8 cellular contexts compared by ENCODE assay signal in the genomic region with DNA sequence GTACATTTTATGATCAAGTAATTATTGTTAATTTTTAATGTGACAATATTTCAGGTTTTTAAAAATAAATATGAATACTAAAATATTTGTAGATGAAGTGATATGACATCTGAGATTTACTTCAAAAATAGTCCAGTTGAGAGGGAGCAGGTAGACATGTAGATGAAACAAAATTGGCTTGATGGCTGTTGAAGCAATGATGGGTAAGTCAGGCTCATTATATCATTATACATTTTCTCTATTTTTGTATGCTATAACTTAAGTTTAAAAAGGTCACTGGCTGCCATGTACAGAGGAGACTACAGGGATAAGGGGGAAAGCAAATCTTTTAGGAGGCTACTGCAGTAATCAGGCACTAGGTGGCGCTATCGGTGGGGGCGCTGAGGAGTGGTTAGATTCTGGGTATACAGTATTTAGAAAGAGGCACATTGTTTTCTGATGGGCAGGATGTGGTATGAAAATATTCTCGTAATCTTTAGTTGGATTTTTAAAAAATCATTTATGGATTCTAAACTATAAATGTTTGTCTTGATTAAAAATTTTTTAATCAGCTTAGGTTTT.
DNase-seq lines count a peak whose midpoint lies in the region; ATAC-seq and TF ChIP-seq lines count a peak whose summit lies in the region.

No MANE protein-coding gene starts in this region.

- no peak overlapping the region for H3K4me2 ChIP-seq in OCI-LY1 (ENCODE audit: low read length)

- no peak overlapping the region for H2AFZ ChIP-seq in OCI-LY1 (ENCODE audit: low read length)

- peaks cover 11% of the 10 kb centered on the region for H3K27me3 Mint-ChIP-seq in activated T-cell treated with anti-CD3 and anti-CD28 coated beads, Interleukin-2, amount 50 U/mL, for 24 hours

- no peaks in the 10 kb centered on the region for H3K9me3 Mint-ChIP-seq in activated T-cell treated with anti-CD3 and anti-CD28 coated beads, Interleukin-2, amount 50 U/mL, for 24 hours

- H3K36me3 Mint-ChIP-seq in activated T-cell treated with anti-CD3 and anti-CD28 coated beads, Interleukin-2, amount 50 U/mL, for 24 hours (ENCODE audit: low read depth) = no peaks in the 10 kb centered on the region

- no peaks in the 10 kb centered on the region for H3K9me2 ChIP-seq in OCI-LY1 (ENCODE audit: low read depth, low read length)

- H3F3A ChIP-seq in OCI-LY1 (ENCODE audit: insufficient read depth, low read length) = no peaks in the 10 kb centered on the region

- H3K27ac ChIP-seq in OCI-LY1 (ENCODE audit: low read depth, low read length, poor library complexity, severe bottlenecking) = no peak overlapping the region
- no peak overlapping the region for H3K27ac ChIP-seq in coronary artery

- no peak overlapping the region for H3K27ac Mint-ChIP-seq in activated T-cell treated with anti-CD3 and anti-CD28 coated beads, Interleukin-2, amount 50 U/mL, for 24 hours

- no peaks in the 10 kb centered on the region; the same call in 1 of the 2 replicates for H3K27me3 ChIP-seq in OCI-LY1 (ENCODE audit: insufficient read depth, low read length)

- TF ChIP-seq CTCF in OCI-LY1 (IDR thresholded peaks at IDR 0.05; ENCODE audit: low read length) (peak; percentile 97), coronary artery (IDR thresholded peaks at IDR 0.05) (no peak)

- no peaks in the 10 kb centered on the region for H3K4me1 Mint-ChIP-seq in activated T-cell treated with anti-CD3 and anti-CD28 coated beads, Interleukin-2, amount 50 U/mL, for 24 hours (ENCODE audit: low read depth)

- ATAC-seq in GM19455 (IDR thresholded peaks at IDR 0.05; ENCODE audit: unreplicated experiment) (peak; percentile 96), HG03575 (IDR thresholded peaks at IDR 0.05; ENCODE audit: extremely low read depth, insufficient number of reproducible peaks, low FRiP score, unreplicated experiment) (peak; percentile 80)

- H3K4me1 ChIP-seq in OCI-LY1 (ENCODE audit: insufficient read depth, low read length, severe bottlenecking) = no peaks in the 10 kb centered on the region

- no peaks in the 10 kb centered on the region for H4K20me1 ChIP-seq in OCI-LY1 (ENCODE audit: insufficient read depth, low read length)

- H3K9ac ChIP-seq in OCI-LY1 (ENCODE audit: low read length) = no peak overlapping the region

- no peaks in the 10 kb centered on the region for H3K79me2 ChIP-seq in OCI-LY1 (ENCODE audit: insufficient read depth, low read length)

- no peaks in the 10 kb centered on the region for H3K36me3 ChIP-seq in OCI-LY1 (ENCODE audit: insufficient read depth, low read length)

- H3K9me3 ChIP-seq in OCI-LY1 (ENCODE audit: low read length) = no peaks in the 10 kb centered on the region

- peak; percentile 88 for DNase-seq in DMS 273 (lab: John Stamatoyannopoulos, UW; ENCODE audit: unreplicated experiment)
- peak; percentile 57 for DNase-seq in activated T-cell treated with anti-CD3 and anti-CD28 coated beads, Interleukin-2, amount 50 U/mL, for 24 hours
- DNase-seq in fibroblast of the conjunctiva (ENCODE audit: low read depth) = peak; percentile 45
- peak; percentile 71 for DNase-seq in pons (ENCODE audit: low spot score)
- DNase-seq in coronary artery (ENCODE audit: low spot score) = no peak

- no peak overlapping the region for H3K4me3 Mint-ChIP-seq in activated T-cell treated with anti-CD3 and anti-CD28 coated beads, Interleukin-2, amount 50 U/mL, for 24 hours

- H3K4me3 ChIP-seq in OCI-LY1 (ENCODE audit: low read depth, low read length, poor library complexity, severe bottlenecking) (no peak overlapping the region), coronary artery (no peak overlapping the region)
